In genomic region chr18:71966791-71967190, GRCh38 we compare ENCODE assay signal across 28 cellular contexts.
"Had no signal": no experiment of that assay in that cellular context is flagged by ENCODE, and none has a peak within 500 bp of the region (broad histone marks: within the 10 kb centered on the region; RNA-seq: fewer than 3 reads in every experiment).

No MANE protein-coding gene starts in this region.

- DNase-seq: activated effector memory CD4-positive, alpha-beta T cell treated with anti-CD3 and anti-CD28 coated beads, Interleukin-2, amount 50 U/mL, for 16 hours; activated effector memory CD4-positive, alpha-beta T cell treated with Interleukin-2 at 50 U/mL for 16 hours; activated gamma-delta T cell; activated gamma-delta T cell treated with Interleukin-2 at 50 U/mL for 16 hours; activated naive CD4-positive, alpha-beta T cell; activated naive CD4-positive, alpha-beta T cell treated with anti-CD3 and anti-CD28 coated beads for 36 hours; activated naive CD4-positive, alpha-beta T cell treated with anti-CD3 and anti-CD28 coated beads, Interleukin-2, amount 10 ng/mL, durations not matched to agents 7 days and 5 days; activated naive CD4-positive, alpha-beta T cell treated with anti-CD3 and anti-CD28 coated beads, Interleukin-2, amount 50 U/mL, for 16 hours; activated naive CD4-positive, alpha-beta T cell treated with Interleukin-2 at 50 U/mL for 16 hours; activated naive CD8-positive, alpha-beta T cell treated with anti-CD3 and anti-CD28 coated beads for 36 hours; activated naive CD8-positive, alpha-beta T cell treated with anti-CD3 and anti-CD28 coated beads, Interleukin-2, amount 10 ng/mL, durations not matched to agents 7 days and 5 days; activated naive CD8-positive, alpha-beta T cell treated with anti-CD3 and anti-CD28 coated beads, Interleukin-2, amount 50 U/mL, for 24 hours; activated T-cell treated with anti-CD3 and anti-CD28 coated beads, Interleukin-2, amount 50 U/mL, for 24 hours; activated T-cell treated with anti-CD3 and anti-CD28 coated beads, Interleukin-2, amount 50 U/mL, for 4 hours; activated T-cell treated with anti-CD3 and anti-CD28 coated beads, Interleukin-2, amount 50 U/mL, for 48 hours; activated T-cell treated with anti-CD3 and anti-CD28 coated beads, Interleukin-2, amount 50 U/mL, for 72 hours; adrenal gland; amniotic stem cell; amygdala; anterior cingulate cortex; aorta; body of pancreas; brain microvascular endothelial cell; caudate nucleus; central memory CD4-positive, alpha-beta T cell; cerebellar nuclear complex had no signal

- FAIRE-seq: astrocyte, bronchial epithelial cell had no signal
